Comparison of ENCODE assay signal across 8 cellular contexts in the genomic region with DNA sequence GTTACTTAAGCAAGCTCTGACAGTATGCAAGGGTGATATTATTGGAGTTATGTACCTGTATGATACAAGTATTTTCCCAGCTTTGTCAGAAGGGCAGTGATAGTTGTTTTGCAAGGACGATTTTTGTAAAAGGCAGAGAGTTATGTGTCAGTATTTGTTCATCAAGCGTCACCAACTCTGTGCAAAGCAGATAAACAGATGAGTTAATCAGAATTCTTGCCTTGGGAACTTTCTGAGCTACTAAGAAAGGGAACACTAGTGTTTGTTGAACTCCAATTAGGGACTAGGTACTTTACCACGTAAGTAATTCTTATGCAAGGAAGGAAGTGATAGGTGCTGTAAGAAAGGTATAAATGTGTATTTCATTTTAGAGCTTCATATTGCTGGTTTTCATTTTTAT. TPM values are rescaled to one million over a fixed set of nuclear protein-coding genes. Genes with fewer than 3 reads are reported as not detected.
A peak's percentile ranks its signal among the peaks of the same experiment; 100 is the strongest.
DNase-seq lines count a peak whose midpoint lies in the region; TF ChIP-seq lines count a peak whose summit lies in the region.

No MANE protein-coding gene starts in this region.

- no peaks in the 10 kb centered on the region for H3K27me3 Mint-ChIP-seq in Caco-2 (ENCODE audit: insufficient read depth, unreplicated experiment)

- H3K27me3 ChIP-seq in Caco-2 (replicated peaks; ENCODE audit: control insufficient read depth, insufficient read depth, low read length) = no peaks in the 10 kb centered on the region
- no peaks in the 10 kb centered on the region for H3K27me3 ChIP-seq in mammary epithelial cell (ENCODE audit: insufficient read depth, low read length)
- H3K27me3 ChIP-seq in vagina = no peaks in the 10 kb centered on the region

- no peak for DNase-seq in Caco-2
- DNase-seq in HuH-7.5 (ENCODE audit: low spot score) = peak; percentile 19
- DNase-seq in mammary epithelial cell = peak; percentile 87
- DNase-seq in lung microvascular endothelial cell (ENCODE audit: low read depth in 2 of 2) = peak; percentile 36 to 77
- no peak for DNase-seq in vagina (ENCODE audit: extremely low spot score in 2 of 2)
- DNase-seq in SK-N-DZ (ENCODE audit: low spot score) = no peak
- DNase-seq in NCI-H2029 (lab: John Stamatoyannopoulos, UW) = no peak
- no peak for DNase-seq in activated gamma-delta T cell (lab: John Stamatoyannopoulos, UW)

- peaks cover 8% of the 10 kb centered on the region for H3K4me1 Mint-ChIP-seq in Caco-2 (ENCODE audit: low read depth, unreplicated experiment)

- TF ChIP-seq CTCF in Caco-2 (IDR thresholded peaks at IDR 0.05; ENCODE audit: insufficient read depth in 1 of 2, low read depth in 1 of 2, low read length in 1 of 2, severe bottlenecking in 1 of 2, unreplicated experiment in 1 of 2) (no peak), mammary epithelial cell (conservative IDR thresholded peaks at IDR 0.05 in 1 of 2, IDR thresholded peaks at IDR 0.05 in 1 of 2; ENCODE audit: extremely low read depth in 1 of 2, insufficient read depth in 1 of 2, low read depth in 1 of 2, low read length in 2 of 2) (no peak), vagina (IDR thresholded peaks at IDR 0.05) (no peak)

- POLR2A ChIA-PET in Caco-2 (lab: Charles Lee) = interaction anchor here (1.0 kb wide), 1 partner anchor 985 kb away, joined by 6 read pairs; the partner anchor contains the start of gene ZBED5

- H3K36me3 ChIP-seq in Caco-2 (ENCODE audit: control insufficient read depth, insufficient read depth, low read length) = no peaks in the 10 kb centered on the region
- no peaks in the 10 kb centered on the region for H3K36me3 ChIP-seq in mammary epithelial cell (ENCODE audit: insufficient read depth, low read length)
- no peaks in the 10 kb centered on the region for H3K36me3 ChIP-seq in vagina

- no peak overlapping the region for H3K4me3 Mint-ChIP-seq in Caco-2 (ENCODE audit: unreplicated experiment)

- peaks cover 7% of the 10 kb centered on the region for H3K36me3 Mint-ChIP-seq in Caco-2 (ENCODE audit: insufficient read depth, unreplicated experiment)

- H3K9me3 ChIP-seq in Caco-2 (no peaks in the 10 kb centered on the region), mammary epithelial cell (replicated peaks; ENCODE audit: insufficient read depth, low read length) (no peaks in the 10 kb centered on the region), vagina (no peaks in the 10 kb centered on the region)

- H3K79me2 ChIP-seq in mammary epithelial cell (ENCODE audit: insufficient read depth, low read length) = peaks cover 64% of the 10 kb centered on the region

- WGBS in mammary epithelial cell (ENCODE audit: low coverage, missing lambda C conversion rate) = 0% methylated on average over 3 of the region's 3 CpGs

- dilution Hi-C loops in mammary epithelial cell (cut with HindIII; ENCODE audit: low sequenced_read_pairs) = no loop called here

- H3K9ac ChIP-seq in mammary epithelial cell (ENCODE audit: insufficient read depth, low read length) = peak overlapping the region; percentile 95

- in situ Hi-C loops in mammary epithelial cell (cut with MboI; ENCODE audit: low sequenced_read_pairs in 2 of 2) = no loop called here

- H2AFZ ChIP-seq in mammary epithelial cell (ENCODE audit: low read depth, low read length) = no peak overlapping the region

- no peak for TF ChIP-seq POLR2A in vagina (IDR thresholded peaks at IDR 0.05)

- H3K27ac ChIP-seq in mammary epithelial cell (ENCODE audit: insufficient read depth, low read depth, low read length) = peak overlapping the region; percentile 91
- H3K27ac ChIP-seq in vagina = peak overlapping the region; percentile 99

- H3K4me3 ChIP-seq in Caco-2 (ENCODE audit: low read depth, low read length) (peak overlapping the region; percentile 84), mammary epithelial cell (replicated peaks in 1 of 3; ENCODE audit: insufficient read depth in 1 of 3, low read depth in 2 of 3, low read length in 3 of 3) (peak overlapping the region; percentile 79 to 96 (median 95)), vagina (peak overlapping the region; percentile 75 to 88)

- H3K9me3 Mint-ChIP-seq in Caco-2 (ENCODE audit: unreplicated experiment) = no peaks in the 10 kb centered on the region

- intact Hi-C loops in Caco-2 (cut with micrococcal nuclease; ENCODE audit: unreplicated experiment) (loop anchor here (5.0 kb wide), 2 partner anchors 54 to 199 kb away; no protein-coding TSS in a partner anchor), mammary epithelial cell (cut with micrococcal nuclease) (no loop called here), vagina (cut with DNase I) (no loop called here)

- no peaks in the 10 kb centered on the region for H4K20me1 ChIP-seq in mammary epithelial cell (ENCODE audit: insufficient read depth, low read length)

- H3K4me2 ChIP-seq in mammary epithelial cell (ENCODE audit: insufficient read depth, low read depth, low read length) = peak overlapping the region; percentile 86

- CTCF ChIA-PET in Caco-2 (lab: Charles Lee) = interaction anchor here (0.9 to 1.7 kb wide), 3 partner anchors 15 to 44 kb away, joined by 3 to 6 read pairs (median 3); no protein-coding TSS in a partner anchor
- CTCF ChIA-PET in mammary epithelial cell (lab: Charles Lee; ENCODE audit: low non-redundant PET) = interaction anchor here (0.6 kb wide), 1 partner anchor 144 kb away, joined by 3 read pairs; no protein-coding TSS in a partner anchor

- H3K4me1 ChIP-seq in Caco-2 (peaks cover 30% of the 10 kb centered on the region), mammary epithelial cell (ENCODE audit: insufficient read depth, low read length) (peaks cover 27% of the 10 kb centered on the region), vagina (peaks cover 49% of the 10 kb centered on the region)

- BruUV-seq in Caco-2 (replicated peaks; lab: Mats Ljungman, UMichigan) (no TSS peak), mammary epithelial cell (replicated peaks; lab: Mats Ljungman, UMichigan) (no TSS peak)

- H3K27ac Mint-ChIP-seq in Caco-2 (ENCODE audit: unreplicated experiment) = no peak overlapping the region

RNA-seq across cellular contexts. Expression of gene USP47, which starts 1.5 kb away (rescaled TPM):
- total RNA-seq in Caco-2 (2022) (50.4 and 52.8 TPM in 2 replicates), mammary epithelial cell (10 to 100 TPM; 36.4 to 54.8 TPM), lung microvascular endothelial cell (44.9 and 59.1 TPM in 2 replicates), vagina (69.2 TPM)
- 11.1 TPM for polyA plus RNA-seq in mammary epithelial cell
- polyA minus RNA-seq in mammary epithelial cell = 26.1 TPM
- 23.4 and 28.2 TPM in 2 replicates for polyA plus RNA-seq in SK-N-DZ (2014; cell fraction: cytosol; rRNA removed)
- 43.6 and 45.9 TPM in 2 replicates for polyA plus RNA-seq in SK-N-DZ (2014; cell fraction: nucleus; rRNA removed)

Comparison
In these comparisons a context has a peak if more than half of its experiments do, and no peak if none do; other contexts are left out.
1. DNase-seq: peak in HuH-7.5 (single experiment), mammary epithelial cell (single experiment) and lung microvascular endothelial cell (2 of 2); none in Caco-2 (0 of 2), vagina (0 of 2), SK-N-DZ (single experiment), NCI-H2029 (single experiment) and activated gamma-delta T cell (single experiment).
2. Peak in every context shown above with its lines, with median percentiles within 50 percentile points of each other: H3K4me3 ChIP-seq.